1 cellular context compared by ENCODE assay signal in genomic region chr1:156486421-156487344, GRCh38.
TF ChIP-seq lines count a peak whose summit lies in the region.

No MANE protein-coding gene starts in this region.

TF ChIP-seq in K562, 482 proteins besides CTCF, POLR2A, EP300 and RAD21 (continued from another document):
- TF ChIP-seq REST (CRISPR knock-in tag; IDR thresholded peaks at IDR 0.05; ENCODE audit: low read depth) = no peak
- TF ChIP-seq POU5F1 (IDR thresholded peaks at IDR 0.05; ENCODE audit: borderline replicate concordance, low read depth, low read length, partially characterized antibody) = no peak
- no peak for TF ChIP-seq ZNF274 (IDR thresholded peaks at IDR 0.05; ENCODE audit: borderline replicate concordance, low read depth, low read length)
- TF ChIP-seq ETV5 (CRISPR knock-in tag; IDR thresholded peaks at IDR 0.05; ENCODE audit: low read depth) = no peak
- TF ChIP-seq MYNN (IDR thresholded peaks at IDR 0.05) = peak; percentile 52; the same call in 1 of the 2 replicates
- TF ChIP-seq MYNN (CRISPR knock-in tag; IDR thresholded peaks at IDR 0.05) = no peak
- TF ChIP-seq CAMTA2 (CRISPR knock-in tag; conservative IDR thresholded peaks at IDR 0.05) = no peak
- TF ChIP-seq SMARCA5 (IDR thresholded peaks at IDR 0.05) = no peak
- no peak for TF ChIP-seq SIRT6 (IDR thresholded peaks at IDR 0.05; ENCODE audit: low read depth, low read length)
- TF ChIP-seq CTBP1 (IDR thresholded peaks at IDR 0.05; ENCODE audit: borderline replicate concordance) = peak; percentile 30; the same call in 1 of the 2 replicates
- no peak for TF ChIP-seq ATF1 (CRISPR knock-in tag; IDR thresholded peaks at IDR 0.05)
- TF ChIP-seq ATF1 (tag; IDR thresholded peaks at IDR 0.05) = no peak
- no peak for TF ChIP-seq CBX5 (IDR thresholded peaks at IDR 0.05; ENCODE audit: borderline replicate concordance, low read depth)
- TF ChIP-seq NCOA4 (IDR thresholded peaks at IDR 0.05; ENCODE audit: partially characterized antibody) = no peak
- TF ChIP-seq BMI1 (IDR thresholded peaks at IDR 0.05; ENCODE audit: low read length) = peak; percentile 57; the same call in 1 of the 2 replicates
- TF ChIP-seq RCOR1 (IDR thresholded peaks at IDR 0.05; ENCODE audit: borderline replicate concordance in 1 of 2, low read depth in 2 of 2, low read length in 2 of 2) = peak in 1 of 2 experiments; percentile 88; a peak in 3 of 4 replicates
- no peak for TF ChIP-seq SMAD2 (IDR thresholded peaks at IDR 0.05; ENCODE audit: low read depth, low read length)
- no peak for TF ChIP-seq BRCA1 (IDR thresholded peaks at IDR 0.05)
- no peak for TF ChIP-seq BRCA1 (CRISPR knock-in tag; IDR thresholded peaks at IDR 0.05)
- TF ChIP-seq KDM1A (IDR thresholded peaks at IDR 0.05) = peak; percentile 73 to 83; a peak in 3 of 4 replicates
- no peak for TF ChIP-seq NR2C1 (IDR thresholded peaks at IDR 0.05)
- no peak for TF ChIP-seq NR2C1 (tag; IDR thresholded peaks at IDR 0.05)
- TF ChIP-seq E2F4 (CRISPR knock-in tag; IDR thresholded peaks at IDR 0.05; ENCODE audit: low read depth) = no peak
- peak; percentile 94 for TF ChIP-seq ZNF740 (CRISPR knock-in tag; IDR thresholded peaks at IDR 0.05)
- no peak for TF ChIP-seq ZNF740 (tag; IDR thresholded peaks at IDR 0.05)
- TF ChIP-seq BRD9 (IDR thresholded peaks at IDR 0.05; ENCODE audit: low read depth, partially characterized antibody) = no peak
- TF ChIP-seq E2F1 (CRISPR knock-in tag; IDR thresholded peaks at IDR 0.05) = no peak
- TF ChIP-seq DLX4 (CRISPR knock-in tag; IDR thresholded peaks at IDR 0.05) = no peak
- no peak for TF ChIP-seq ATF4 (CRISPR knock-in tag; IDR thresholded peaks at IDR 0.05)
- no peak for TF ChIP-seq ZNF431 (CRISPR knock-in tag; IDR thresholded peaks at IDR 0.05)
- TF ChIP-seq MCM5 (IDR thresholded peaks at IDR 0.05; ENCODE audit: low read depth) = no peak
- TF ChIP-seq CREB1 (IDR thresholded peaks at IDR 0.05) = no peak
- TF ChIP-seq CREB1 (CRISPR knock-in tag; IDR thresholded peaks at IDR 0.05) = no peak
- TF ChIP-seq SAFB2 (IDR thresholded peaks at IDR 0.05; ENCODE audit: borderline replicate concordance, low read depth, low read length, severe bottlenecking) = no peak
- no peak for TF ChIP-seq GTF3C2 (IDR thresholded peaks at IDR 0.05; ENCODE audit: borderline replicate concordance, extremely low read depth, insufficient read length)
- no peak for TF ChIP-seq KDM4B (IDR thresholded peaks at IDR 0.05; ENCODE audit: borderline replicate concordance in 2 of 2, low read depth in 1 of 2)
- no peak for TF ChIP-seq CEBPB (tag; IDR thresholded peaks at IDR 0.05)
- TF ChIP-seq BCOR (IDR thresholded peaks at IDR 0.05) = peak; percentile 51; the same call in 1 of the 2 replicates
- TF ChIP-seq PHB (CRISPR knock-in tag; IDR thresholded peaks at IDR 0.05) = no peak
- TF ChIP-seq E2F8 (IDR thresholded peaks at IDR 0.05; ENCODE audit: low read depth, partially characterized antibody) = no peak
- TF ChIP-seq FOXO4 (CRISPR knock-in tag; IDR thresholded peaks at IDR 0.05) = no peak
- TF ChIP-seq HMGN3 (IDR thresholded peaks at IDR 0.05; ENCODE audit: borderline replicate concordance, extremely low read depth, insufficient read length, low read depth, low read length) = no peak
- no peak for TF ChIP-seq NCOR1 (IDR thresholded peaks at IDR 0.05)
- no peak for TF ChIP-seq NFE2 (IDR thresholded peaks at IDR 0.05; ENCODE audit: low read depth)
- TF ChIP-seq ZNF12 (CRISPR knock-in tag; IDR thresholded peaks at IDR 0.05) = no peak
- no peak for TF ChIP-seq CBX1 (IDR thresholded peaks at IDR 0.05; ENCODE audit: low read depth)
- TF ChIP-seq KLF13 (tag; IDR thresholded peaks at IDR 0.05; ENCODE audit: borderline replicate concordance, low read depth) = no peak
- TF ChIP-seq HMG20B (CRISPR knock-in tag; IDR thresholded peaks at IDR 0.05) = no peak
